ENCODE assay signal across 1 cellular context in genomic region chr2:207619764-207620203, GRCh38.
TF ChIP-seq lines count a peak whose summit lies in the region.

No MANE protein-coding gene starts in this region.

TF ChIP-seq in HepG2, 621 proteins besides CTCF, POLR2A, EP300 and RAD21 (continued from another document and continues in another):
- TF ChIP-seq ZNF414 (CRISPR knock-in tag; IDR thresholded peaks at IDR 0.05) (peak; percentile 68; the same call in 1 of the 2 replicates), ZNF337 (CRISPR knock-in tag; IDR thresholded peaks at IDR 0.05; ENCODE audit: borderline replicate concordance, low read depth) (no peak), RNF2 (conservative IDR thresholded peaks at IDR 0.05; ENCODE audit: low read depth) (no peak), GABPB1 (CRISPR knock-in tag; IDR thresholded peaks at IDR 0.05) (no peak; the same call in 1 of the 2 replicates), HOXA5 (CRISPR knock-in tag; IDR thresholded peaks at IDR 0.05) (peak; percentile 82), ZKSCAN1 (IDR thresholded peaks at IDR 0.05; ENCODE audit: low read length) (no peak), ZNF503 (CRISPR knock-in tag; IDR thresholded peaks at IDR 0.05) (no peak), AHDC1 (CRISPR knock-in tag; IDR thresholded peaks at IDR 0.05; ENCODE audit: borderline replicate concordance) (no peak), ZNF136 (CRISPR knock-in tag; IDR thresholded peaks at IDR 0.05; ENCODE audit: low read depth) (no peak), NFYB (CRISPR knock-in tag; IDR thresholded peaks at IDR 0.05) (peak; percentile 61), ZNF10 (CRISPR knock-in tag; IDR thresholded peaks at IDR 0.05; ENCODE audit: borderline replicate concordance, low read depth) (no peak), ZNF816 (CRISPR knock-in tag; IDR thresholded peaks at IDR 0.05; ENCODE audit: borderline replicate concordance) (no peak), DZIP1 (CRISPR knock-in tag; IDR thresholded peaks at IDR 0.05) (no peak), NR2F6 (IDR thresholded peaks at IDR 0.05) (peak; percentile 65), NR2F6 (CRISPR knock-in tag; IDR thresholded peaks at IDR 0.05) (peak; percentile 63; the same call in 1 of the 2 replicates), FOXA3 (CRISPR knock-in tag; IDR thresholded peaks at IDR 0.05) (peak; percentile 91), TCF12 (IDR thresholded peaks at IDR 0.05) (no peak), TCF12 (CRISPR knock-in tag; IDR thresholded peaks at IDR 0.05) (no peak), ZNF501 (CRISPR knock-in tag; IDR thresholded peaks at IDR 0.05) (no peak), ZBTB25 (CRISPR knock-in tag; IDR thresholded peaks at IDR 0.05) (0 out of 2 replicates have a peak, but pooled peaks have one; percentile 70), ZNF580 (CRISPR knock-in tag; IDR thresholded peaks at IDR 0.05; ENCODE audit: borderline replicate concordance, low read depth) (no peak), TOE1 (CRISPR knock-in tag; IDR thresholded peaks at IDR 0.05) (peak; percentile 56; the same call in 1 of the 2 replicates), YY1 (IDR thresholded peaks at IDR 0.05; ENCODE audit: insufficient read depth, insufficient replicate concordance, low read depth, low read length) (no peak), GABPA (IDR thresholded peaks at IDR 0.05; ENCODE audit: low read depth, low read length) (no peak), GABPA (CRISPR knock-in tag; IDR thresholded peaks at IDR 0.05; ENCODE audit: low read depth) (peak; percentile 58), JDP2 (CRISPR knock-in tag; IDR thresholded peaks at IDR 0.05; ENCODE audit: borderline replicate concordance) (no peak), NFIC (IDR thresholded peaks at IDR 0.05; ENCODE audit: low read length) (0 out of 2 replicates have a peak, but pooled peaks have one; percentile 25), FOXP1 (IDR thresholded peaks at IDR 0.05) (peak; percentile 55; the same call in 1 of the 2 replicates), FOXP1 (CRISPR knock-in tag; IDR thresholded peaks at IDR 0.05) (peak; percentile 84), ZNF350 (CRISPR knock-in tag; IDR thresholded peaks at IDR 0.05; ENCODE audit: borderline replicate concordance, low read depth) (no peak), ATF6 (CRISPR knock-in tag; conservative IDR thresholded peaks at IDR 0.05) (no peak), BCL6 (CRISPR knock-in tag; IDR thresholded peaks at IDR 0.05) (peak; percentile 50; the same call in 1 of the 2 replicates), NFKBIZ (CRISPR knock-in tag; IDR thresholded peaks at IDR 0.05) (no peak), RXRA (CRISPR knock-in tag; IDR thresholded peaks at IDR 0.05) (no peak), GLMP (CRISPR knock-in tag; IDR thresholded peaks at IDR 0.05; ENCODE audit: borderline replicate concordance) (no peak), ZBTB7A (CRISPR knock-in tag; IDR thresholded peaks at IDR 0.05) (no peak), PLRG1 (conservative IDR thresholded peaks at IDR 0.05) (no peak), NR1H2 (CRISPR knock-in tag; IDR thresholded peaks at IDR 0.05; ENCODE audit: borderline replicate concordance, low read depth) (no peak), TOPORS (CRISPR knock-in tag; IDR thresholded peaks at IDR 0.05) (no peak), CENPT (CRISPR knock-in tag; IDR thresholded peaks at IDR 0.05; ENCODE audit: low read depth) (no peak), TFAP4 (IDR thresholded peaks at IDR 0.05; ENCODE audit: borderline replicate concordance, low read depth) (peak; percentile 54; the same call in 1 of the 2 replicates)
